ENCODE assay signal across 19 cellular contexts in the genomic region with DNA sequence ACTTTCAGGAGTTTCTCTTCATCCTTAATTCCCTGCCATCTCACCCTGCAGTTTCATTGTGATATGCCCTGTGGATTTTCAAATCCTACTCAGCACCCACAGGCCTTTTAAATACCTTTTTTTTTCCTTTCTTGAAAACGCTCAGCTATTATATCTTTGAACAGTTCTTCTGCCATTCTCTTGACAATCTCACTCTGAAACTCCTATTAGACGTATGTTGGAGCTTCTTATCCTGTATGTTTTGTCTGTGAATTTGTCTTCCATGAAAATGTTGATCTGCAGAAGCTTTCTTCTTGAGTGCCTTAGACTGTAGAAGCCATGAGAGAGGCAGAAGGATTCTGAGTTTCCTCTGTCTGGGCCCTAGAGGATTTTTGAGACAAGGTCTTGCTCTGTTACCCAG. TPM values are rescaled to one million over a fixed set of nuclear protein-coding genes. Genes with fewer than 3 reads are reported as not detected.
DNase-seq lines count a peak whose midpoint lies in the region; ATAC-seq, FAIRE-seq and TF ChIP-seq lines count a peak whose summit lies in the region.
"Had no signal": no experiment of that assay in that cellular context is flagged by ENCODE, and none has a peak within 500 bp of the region (broad histone marks: within the 10 kb centered on the region; RNA-seq: fewer than 3 reads in every experiment).

No MANE protein-coding gene starts in this region.

- no peak overlapping the region for H3K4me2 ChIP-seq in GM12878 (ENCODE audit: control insufficient read depth, insufficient read depth)
- H3K4me2 ChIP-seq in neural progenitor cell = no peak overlapping the region

- no peak overlapping the region for H3K4me3 Mint-ChIP-seq in neural progenitor cell
- H3K4me3 Mint-ChIP-seq: CD4-positive, alpha-beta memory T cell had no signal

- RAD21 ChIA-PET in GM12878 (lab: Charles Lee; ENCODE audit: unreplicated experiment) = no interaction called here

- H3K9me3 ChIP-seq in HEK293 (ENCODE audit: control insufficient read depth, insufficient read depth, low read depth, low read length) (no peaks in the 10 kb centered on the region), GM12878 (replicated peaks; ENCODE audit: control insufficient read depth, insufficient read depth, low read length) (peaks cover 3% of the 10 kb centered on the region; the same call in 2 of the 3 replicates), neural progenitor cell (ENCODE audit: low read depth) (no peaks in the 10 kb centered on the region)
- H3K9me3 ChIP-seq: HAP-1 had no signal

- no peaks in the 10 kb centered on the region for H4K20me1 ChIP-seq in GM12878 (ENCODE audit: control insufficient read depth, insufficient read depth)
- no peaks in the 10 kb centered on the region for H4K20me1 ChIP-seq in neural progenitor cell (ENCODE audit: low read depth)

- TF ChIP-seq EP300 in GM12878 (IDR thresholded peaks at IDR 0.05; ENCODE audit: borderline replicate concordance in 1 of 2, control insufficient read depth in 1 of 2, low read depth in 2 of 2, low read length in 2 of 2) = no peak

- intact Hi-C loops in GM12878 (cut with micrococcal nuclease; ENCODE audit: unreplicated experiment) = no loop called here

- peak; percentile 19 for DNase-seq in DMS53 (lab: John Stamatoyannopoulos, UW)
- no peak for DNase-seq in DMS53 treated with DMSO at 0.1 percent for 48 hours (lab: John Stamatoyannopoulos, UW; ENCODE audit: unreplicated experiment)
- no peak for DNase-seq in GM12878 (ENCODE audit: low read depth, low spot score)
- peak; percentile 17 for DNase-seq in neural progenitor cell (ENCODE audit: low spot score)
- DNase-seq in ecto neural progenitor cell (ENCODE audit: low spot score) = no peak
- DNase-seq in activated gamma-delta T cell (lab: John Stamatoyannopoulos, UW) = no peak
- DNase-seq: 8988T; C1 segment of cervical spinal cord; Caco-2; CD4-positive, alpha-beta memory T cell; DMS153; DMS79 treated with DMSO at 0.1 percent for 48 hours; GF-D8; GM23248 had no signal

- no peak overlapping the region for H3K27ac Mint-ChIP-seq in neural progenitor cell
- H3K27ac Mint-ChIP-seq: CD4-positive, alpha-beta memory T cell had no signal

- no peaks in the 10 kb centered on the region for H3K36me3 Mint-ChIP-seq in neural progenitor cell

- H3K27me3 Mint-ChIP-seq in neural progenitor cell (ENCODE audit: insufficient read depth, low read depth) = no peaks in the 10 kb centered on the region

- ATAC-seq in GM12878 = no peak
- no peak for ATAC-seq in HG02678 (IDR thresholded peaks at IDR 0.05; ENCODE audit: unreplicated experiment)

- H3K27me3 ChIP-seq in GM12878 (replicated peaks in 1 of 2; ENCODE audit: control insufficient read depth in 2 of 2, insufficient read depth in 2 of 2, low read length in 1 of 2) (no peaks in the 10 kb centered on the region; a peak in 1 of 4 replicates), neural progenitor cell (no peaks in the 10 kb centered on the region)

- no peak overlapping the region for H2AFZ ChIP-seq in GM12878 (ENCODE audit: control insufficient read depth, low read depth, low read length)
- no peak overlapping the region for H2AFZ ChIP-seq in neural progenitor cell (replicated peaks)
- H2AFZ ChIP-seq: GM23248 had no signal

- H3K4me3 ChIP-seq in HEK293 (ENCODE audit: low read depth, low read length) = no peak overlapping the region
- H3K4me3 ChIP-seq in GM12878 = no peak overlapping the region
- H3K4me3 ChIP-seq in neural progenitor cell = no peak overlapping the region
- H3K4me3 ChIP-seq: GM23248, HAP-1 had no signal

- POLR2A ChIA-PET in HEK293 (lab: Yijun Ruan, JAX) (no interaction called here), GM12878 (lab: Charles Lee) (no interaction called here)

- no TSS peak for BruUV-seq in GM12878 (replicated peaks; lab: Mats Ljungman, UMichigan)

- SMC1A ChIA-PET in GM12878 (lab: Charles Lee; ENCODE audit: uncharacterized antibody, unreplicated experiment) = interaction anchor here (1.0 kb wide), 1 partner anchor 8 kb away, joined by 3 read pairs; no protein-coding TSS in a partner anchor

- in situ Hi-C loops in GM12878 (cut with MboI) = no loop called here

- CTCF ChIA-PET in HEK293 (lab: Yijun Ruan, JAX) = interaction anchor here (0.5 kb wide), 1 partner anchor 9 kb away, joined by 3 read pairs; no protein-coding TSS in a partner anchor
- CTCF ChIA-PET in GM12878 (lab: Yijun Ruan, JAX) = interaction anchor here (1.3 kb wide), 1 partner anchor 33 kb away, joined by 4 read pairs; no protein-coding TSS in a partner anchor

- peaks cover 20% of the 10 kb centered on the region for H3K9me3 Mint-ChIP-seq in neural progenitor cell

- H3F3A ChIP-seq in neural progenitor cell (ENCODE audit: low read depth) = no peaks in the 10 kb centered on the region

- no peak for FAIRE-seq in GM12878 (lab: Jason Lieb, UNC)
- FAIRE-seq: D721Med, GM12892 had no signal

- H3K4me1 Mint-ChIP-seq in neural progenitor cell = no peaks in the 10 kb centered on the region
- H3K4me1 Mint-ChIP-seq: CD4-positive, alpha-beta memory T cell had no signal

- H3K79me2 ChIP-seq in GM12878 (ENCODE audit: control insufficient read depth, insufficient read depth, low read length) (no peaks in the 10 kb centered on the region), neural progenitor cell (ENCODE audit: low read depth) (no peaks in the 10 kb centered on the region)

- no peak for TF ChIP-seq CTCF in HEK293 (tag by site-specific recombination; IDR thresholded peaks at IDR 0.05)
- TF ChIP-seq CTCF in GM12878 (IDR thresholded peaks at IDR 0.05 in 2 of 3, conservative IDR thresholded peaks at IDR 0.05 in 1 of 3; ENCODE audit: control insufficient read depth in 2 of 3, extremely low read depth in 1 of 3, insufficient read depth in 1 of 3, low read depth in 3 of 3, low read length in 3 of 3) = no peak
- no peak for TF ChIP-seq CTCF in neural progenitor cell (IDR thresholded peaks at IDR 0.05)

- no peak for TF ChIP-seq RAD21 in GM12878 (IDR thresholded peaks at IDR 0.05; ENCODE audit: insufficient read depth, low read depth, low read length)

- H3K9ac ChIP-seq in GM12878 (ENCODE audit: control insufficient read depth, insufficient read depth, low read length) (no peak overlapping the region), neural progenitor cell (no peak overlapping the region)
- H3K9ac ChIP-seq: GM23248 had no signal

- 0% methylated on average over 2 of the region's 2 CpGs for WGBS in GM12878 (ENCODE audit: insufficient coverage, insufficient replicate concordance, low lambda C conversion rate, missing lambda C conversion rate)

- no peak for TF ChIP-seq POLR2A in GM12878 (IDR thresholded peaks at IDR 0.05; ENCODE audit: low read depth, low read length)

- H3K27ac ChIP-seq in HEK293 (ENCODE audit: extremely low read depth, low read depth, low read length) (no peak overlapping the region), GM12878 (ENCODE audit: control insufficient read depth, insufficient read depth) (no peak overlapping the region), neural progenitor cell (no peak overlapping the region)
- H3K27ac ChIP-seq: GM23248 had no signal

- H3K36me3 ChIP-seq in HEK293 (ENCODE audit: control insufficient read depth in 2 of 2, insufficient read depth in 1 of 2, low read length in 2 of 2) (no peaks in the 10 kb centered on the region), GM12878 (ENCODE audit: control insufficient read depth in 2 of 2, insufficient read depth in 2 of 2, low read length in 1 of 2) (no peaks in the 10 kb centered on the region), neural progenitor cell (no peaks in the 10 kb centered on the region)
- H3K36me3 ChIP-seq: HAP-1 had no signal

- H3K4me1 ChIP-seq in HEK293 (ENCODE audit: control insufficient read depth, insufficient read depth, low read length) (no peaks in the 10 kb centered on the region), GM12878 (ENCODE audit: control insufficient read depth, insufficient read depth, low read length) (no peaks in the 10 kb centered on the region), neural progenitor cell (no peaks in the 10 kb centered on the region)
- H3K4me1 ChIP-seq: Caco-2, HAP-1 had no signal

TF ChIP-seq in HEK293, 187 proteins besides CTCF, POLR2A, EP300 and RAD21 (continues in another document):
- TF ChIP-seq ZNF555 (tag by site-specific recombination; conservative IDR thresholded peaks at IDR 0.05) (no peak), ZNF133 (tag by site-specific recombination; IDR thresholded peaks at IDR 0.05) (peak; percentile 97)

TF ChIP-seq in GM12878, 131 proteins besides CTCF, POLR2A, EP300 and RAD21:
- TF ChIP-seq CBX3 (IDR thresholded peaks at IDR 0.05; ENCODE audit: borderline replicate concordance, low read depth) (0 out of 2 replicates have a peak, but pooled peaks have one; percentile 35), ZBED1 (IDR thresholded peaks at IDR 0.05; ENCODE audit: borderline replicate concordance) (no peak)

RNA-seq across cellular contexts. Expression of a gene that starts 18.9 kb away (rescaled TPM):
- 83.8 and 93.1 TPM in 2 replicates for total RNA-seq in GM12878 (2013; cell fraction: nucleolus; rRNA removed)
- total RNA-seq in GM12878 (2014; rRNA removed) = 17.5 and 22.5 TPM in 2 replicates
- total RNA-seq in GM12878 (2014; rRNA removed; fragmentation: Illumina TruSeq; extraction: Trizol) = 22.0 and 22.5 TPM in 2 replicates
- 12.3 and 13.5 TPM in 2 replicates for total RNA-seq in GM12878 (2021)
- polyA plus RNA-seq in GM12878 (2011; ENCODE audit: low read depth) = 4.1 TPM
- 28.5 and 42.1 TPM in 2 replicates for polyA plus RNA-seq in GM12878 (2011; rRNA removed)
- 5.7 and 7.6 TPM in 2 replicates for polyA plus RNA-seq in GM12878 (2011; cell fraction: cytosol; rRNA removed)
- polyA plus RNA-seq in GM12878 (2011; cell fraction: nucleus; rRNA removed) = 12.9 and 14.5 TPM in 2 replicates
- polyA plus RNA-seq in GM12878 (2012) = 9.1 and 11.7 TPM in 2 replicates
- 18.2 and 19.7 TPM in 2 replicates for polyA plus RNA-seq in GM12878 (2014; fragmentation: Illumina TruSeq; extraction: Trizol)
- 10 to 100 TPM; 33.5 to 35.8 TPM for polyA plus RNA-seq in GM12878 (2014; fragmentation: Nextera tagmentation; extraction: Ambion mirVana)
- polyA plus RNA-seq in GM12878 (2014; rRNA removed) = 18.2 and 21.0 TPM in 2 replicates
- polyA plus RNA-seq in GM12878 (2016; fragmentation: Nextera tagmentation; extraction: Ambion mirVana) = 10 to 100 TPM; 23.9 to 25.4 TPM
- polyA minus RNA-seq in GM12878 (2011; rRNA and poly(A)+ RNA removed) = 8.6 and 18.0 TPM in 2 replicates
- 3.2 and 11.3 TPM in 2 replicates for polyA minus RNA-seq in GM12878 (2011; cell fraction: cytosol; rRNA and poly(A)+ RNA removed)
- 18.0 and 29.3 TPM in 2 replicates for polyA minus RNA-seq in GM12878 (2011; cell fraction: nucleus; rRNA and poly(A)+ RNA removed)
- total RNA-seq in neural progenitor cell (ENCODE audit: low replicate concordance) = 33.6 and 79.3 TPM in 2 replicates

Comparison
In these comparisons a context has a peak if more than half of its experiments do, and no peak if none do; other contexts are left out.
1. DNase-seq: peak in DMS53 (single experiment) and neural progenitor cell (single experiment); none in DMS53 treated with DMSO at 0.1 percent for 48 hours (single experiment), GM12878 (single experiment), ecto neural progenitor cell (single experiment) and activated gamma-delta T cell (single experiment).